In the genomic region with DNA sequence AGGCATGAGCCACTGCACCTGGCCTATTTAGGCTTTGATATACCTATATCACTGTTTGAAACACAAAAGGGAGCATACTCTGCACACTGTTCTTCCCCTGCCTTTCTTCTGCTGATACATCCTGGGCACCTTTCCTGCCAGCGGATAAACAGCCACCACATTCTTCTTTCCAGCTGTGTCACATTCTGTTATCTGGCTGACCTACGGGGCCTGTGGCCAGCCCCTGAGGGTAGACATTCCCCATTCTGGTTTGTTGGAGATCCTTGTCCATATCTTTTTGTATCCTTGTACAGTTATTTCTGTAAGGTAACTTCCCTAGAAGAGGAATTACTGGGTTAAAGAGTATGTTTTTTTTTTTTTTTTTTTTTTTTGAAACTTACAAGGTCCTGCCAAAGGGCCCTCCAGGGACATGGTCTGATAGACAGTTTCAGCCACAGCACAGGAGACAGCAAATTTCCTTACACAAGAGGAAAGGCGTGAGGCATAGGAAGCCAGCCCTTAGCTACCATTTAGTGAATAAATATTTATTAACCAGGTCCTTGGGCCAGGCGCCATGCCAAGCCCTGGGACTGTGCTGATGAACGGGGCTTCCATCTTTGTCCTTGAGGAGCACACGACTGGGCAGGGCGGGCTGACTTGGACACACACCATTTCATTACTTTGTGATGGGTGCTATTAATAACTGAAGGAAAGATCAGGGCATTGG, we compare ENCODE assay signal across 12 cellular contexts. TPM values are rescaled to one million over a fixed set of nuclear protein-coding genes. Genes with fewer than 3 reads are reported as not detected.
A peak's percentile ranks its signal among the peaks of the same experiment; 100 is the strongest.
DNase-seq lines count a peak whose midpoint lies in the region; ATAC-seq, FAIRE-seq and TF ChIP-seq lines count a peak whose summit lies in the region.
"Had no signal": no experiment of that assay in that cellular context is flagged by ENCODE, and none has a peak within 500 bp of the region (broad histone marks: within the 10 kb centered on the region; RNA-seq: fewer than 3 reads in every experiment).

No MANE protein-coding gene starts in this region.

- TF ChIP-seq CTCF in left ventricle myocardium inferior (IDR thresholded peaks at IDR 0.05; ENCODE audit: borderline replicate concordance) (no peak), pancreas (IDR thresholded peaks at IDR 0.05) (no peak)

- DNase-seq in Right ventricle myocardium inferior (ENCODE audit: missing footprints) (peak; percentile 88), cardiac septum (ENCODE audit: low spot score) (no peak), left ventricle myocardium inferior (peak; percentile 82), pancreas (peak; percentile 70 to 93 (median 84)), aorta (peak; percentile 91 to 95), inferior parietal cortex (ENCODE audit: extremely low spot score) (no peak), DMS114 treated with DMSO at 0.1 percent for 48 hours (lab: John Stamatoyannopoulos, UW; ENCODE audit: unreplicated experiment) (no peak)
- DNase-seq: activated CD8-positive, alpha-beta memory T cell treated with anti-CD3 and anti-CD28 coated beads, Interleukin-2, amount 10 ng/mL, durations not matched to agents 7 days and 5 days; DND-41; foreskin melanocyte; NCI-H1436 had no signal

- H3K4me3 ChIP-seq in left ventricle myocardium inferior (no peak overlapping the region), pancreas (no peak overlapping the region), aorta (ENCODE audit: low read length in 2 of 2) (no peak overlapping the region)

- 19 to 26% methylated on average over 7 of the region's 7 CpGs for WGBS in pancreas, 2 donors
- 8% methylated on average over 7 of the region's 7 CpGs for WGBS in aorta, 2 donors

- H3K9me3 ChIP-seq in left ventricle myocardium inferior (replicated peaks) (no peaks in the 10 kb centered on the region), pancreas (no peaks in the 10 kb centered on the region), aorta (ENCODE audit: control insufficient read depth, low read length) (no peaks in the 10 kb centered on the region)

- H3K36me3 ChIP-seq in left ventricle myocardium inferior (peaks cover 10% of the 10 kb centered on the region), pancreas (peaks cover 0 to 8% (median 0%) of the 10 kb centered on the region in 3 donors), aorta (ENCODE audit: control insufficient read depth in 1 of 2, insufficient read depth in 2 of 2, low read length in 1 of 2) (no peaks in the 10 kb centered on the region)

- H3K27ac ChIP-seq in left ventricle myocardium inferior (replicated peaks) (peak overlapping the region; percentile 92), pancreas (peak overlapping the region; percentile 47 to 79 (median 71)), aorta (ENCODE audit: low read depth in 1 of 2, low read length in 2 of 2) (peak overlapping the region; percentile 95 to 99)

- H3K4me1 ChIP-seq in left ventricle myocardium inferior: peaks cover 62% of the 10 kb centered on the region
- H3K4me1 ChIP-seq in pancreas: peaks cover 19 to 20% (median 20%) of the 10 kb centered on the region in 3 donors
- H3K4me1 ChIP-seq in aorta (ENCODE audit: control insufficient read depth in 1 of 2, insufficient read depth in 2 of 2, low read length in 2 of 2): peaks cover 2 to 4% of the 10 kb centered on the region in 2 donors

- no peaks in the 10 kb centered on the region for H3K27me3 ChIP-seq in left ventricle myocardium inferior (ENCODE audit: low read depth)
- H3K27me3 ChIP-seq in pancreas: no peaks in the 10 kb centered on the region
- H3K27me3 ChIP-seq in aorta (ENCODE audit: control insufficient read depth in 1 of 2, insufficient read depth in 2 of 2, low read length in 1 of 2): no peaks in the 10 kb centered on the region

- ATAC-seq in Right ventricle myocardium inferior: peak; percentile 73
- ATAC-seq in pancreas: peak; percentile 80 to 91 (median 84)
- peak; percentile 87 for ATAC-seq in aorta (ENCODE audit: low FRiP score)
- ATAC-seq in HG02870 (IDR thresholded peaks at IDR 0.05; ENCODE audit: unreplicated experiment): no peak
- ATAC-seq: activated CD8-positive, alpha-beta memory T cell treated with anti-CD3 and anti-CD28 coated beads, Interleukin-2, amount 10 ng/mL, durations not matched to agents 7 days and 5 days had no signal

- FAIRE-seq in pancreas (lab: Jason Lieb, UNC): no peak

- intact Hi-C loops in Right ventricle myocardium inferior (cut with DNase I): no loop called here
- intact Hi-C loops in cardiac septum (cut with DNase I): no loop called here
- intact Hi-C loops in left ventricle myocardium inferior (cut with micrococcal nuclease): no loop called here
- intact Hi-C loops in pancreas (cut with DNase I): no loop called here
- intact Hi-C loops in aorta (cut with DNase I): no loop called here

RNA-seq across cellular contexts. Expression of a gene that starts 57.8 kb away (rescaled TPM):
- total RNA-seq in Right ventricle myocardium inferior (74.8 TPM), cardiac septum (76.9 TPM), left ventricle myocardium inferior (79.4 TPM), pancreas (100 to 1,000 TPM in 1 of 6 donors, 10 to 100 TPM in 5; 58.3 to 101 (median 76.7) TPM), aorta (100 to 1,000 TPM; 135 to 170 TPM)
- polyA plus RNA-seq in pancreas (10 to 100 TPM; 54.8 to 60.3 TPM), aorta (100 to 1,000 TPM; 122 to 125 TPM)

Comparison
In these comparisons a context has a peak if more than half of its experiments do, and no peak if none do; other contexts are left out.
1. DNase-seq: peak in Right ventricle myocardium inferior (single experiment), left ventricle myocardium inferior (single experiment), pancreas (6 of 6) and aorta (2 of 2); none in cardiac septum (single experiment), inferior parietal cortex (single experiment) and DMS114 treated with DMSO at 0.1 percent for 48 hours (single experiment).
2. Peak in every context shown above with its lines, with median percentiles within 50 percentile points of each other: H3K27ac ChIP-seq.